8 cellular contexts compared by ENCODE assay signal in genomic region chr4:98928505-98929340, GRCh38. TPM values are rescaled to one million over a fixed set of nuclear protein-coding genes. Genes with fewer than 3 reads are reported as not detected.
A peak's percentile ranks its signal among the peaks of the same experiment; 100 is the strongest.
DNase-seq lines count a peak whose midpoint lies in the region; ATAC-seq and TF ChIP-seq lines count a peak whose summit lies in the region.

Gene EIF4E, minus strand, starts transcription at chr4:98929133. Its CDS starts 21 bp downstream, at chr4:98929112.

- H3K4me3 Mint-ChIP-seq in T-cell: peak within 1 kb of the TSS; percentile 94 to 99 (median 99)
- H3K4me3 Mint-ChIP-seq in type B pancreatic cell: peak within 1 kb of the TSS; percentile 98

- TF ChIP-seq CTCF in GM12875 (IDR thresholded peaks at IDR 0.05; ENCODE audit: borderline replicate concordance, insufficient read depth, low read depth, low read length) (peak; percentile 53; the same call in 1 of the 2 replicates), heart left ventricle (IDR thresholded peaks at IDR 0.05) (peak in 8 of 12 donors; percentile 1 to 39 (median 19)), type B pancreatic cell (conservative IDR thresholded peaks at IDR 0.05) (peak; percentile 53)

- no peaks in the 10 kb centered on the region for H3K9me3 Mint-ChIP-seq in T-cell
- H3K9me3 Mint-ChIP-seq in type B pancreatic cell: peaks cover 5% of the 10 kb centered on the region

- H3K9me3 ChIP-seq in heart left ventricle: no peaks in the 10 kb centered on the region

- intact Hi-C loops in heart left ventricle (cut with DNase I): loop anchor here in 5 of 10 donors (2.0 to 10.0 kb wide), 4 partner anchors 66 to 156 kb away; partner anchors contain the start of genes METAP1 (in 5 of the 5) and ADH5 (in 1 of the 5)

- H3K27ac Mint-ChIP-seq in T-cell (peak within 1 kb of the TSS; percentile 92 to 97), type B pancreatic cell (peak within 1 kb of the TSS; percentile 99)

- H3K4me1 Mint-ChIP-seq in T-cell (peaks cover 27 to 50% (median 41%) of the 10 kb centered on the region in 3 donors), type B pancreatic cell (ENCODE audit: unreplicated experiment) (no peaks in the 10 kb centered on the region)

- peaks cover 0 to 17% (median 2%) of the 10 kb centered on the region in 9 donors for H3K36me3 ChIP-seq in heart left ventricle

- no peaks in the 10 kb centered on the region for H3K27me3 ChIP-seq in heart left ventricle

- H3K4me1 ChIP-seq in heart left ventricle: peaks cover 0 to 58% (median 13%) of the 10 kb centered on the region in 12 donors

- H3K4me3 ChIP-seq in GM12875 (ENCODE audit: low read depth, low read length) (peak within 1 kb of the TSS; percentile 83), heart left ventricle (peak within 1 kb of the TSS; percentile 57 to 99 (median 87))

- CTCF ChIA-PET in T-cell (lab: Charles Lee): interaction anchor here (0.6 to 4.1 kb wide), 12 partner anchors 13 to 788 kb away, joined by 3 to 46 read pairs (median 4); partner anchors contain the start of genes ADH5 (in 1 of the 2) and METAP1 (in 1 of the 2)

- WGBS in adipose tissue, 3 donors: 0 to 1% (median 0%) methylated on average over 65 to 68 of the region's 68 CpGs
- WGBS in heart left ventricle, 4 donors: 0 to 1% (median 0%) methylated on average over 33 to 68 of the region's 68 CpGs

- ATAC-seq in HG02840 (IDR thresholded peaks at IDR 0.05; ENCODE audit: low FRiP score, unreplicated experiment): peak; percentile 77
- peak; percentile 85 to 88 (median 86) for ATAC-seq in T-cell (replicated peaks in 1 of 4)
- peak; percentile 94 to 96 (median 95) for ATAC-seq in heart left ventricle

- peak in 1 of 2 donors; percentile 45 for TF ChIP-seq POLR2A in heart left ventricle (IDR thresholded peaks at IDR 0.05)

- POLR2A ChIA-PET in T-cell (lab: Charles Lee): interaction anchor here (0.6 to 1.4 kb wide), 8 partner anchors 8 to 911 kb away, joined by 3 to 20 read pairs (median 4); partner anchors contain the start of genes ADH5 (in 1 of the 2) and METAP1 (in 1 of the 2)

- peaks cover 12% of the 10 kb centered on the region for H3K36me3 Mint-ChIP-seq in T-cell
- peaks cover 9% of the 10 kb centered on the region for H3K36me3 Mint-ChIP-seq in type B pancreatic cell

- H3K27me3 Mint-ChIP-seq in T-cell (no peaks in the 10 kb centered on the region), type B pancreatic cell (no peaks in the 10 kb centered on the region)

- peak within 1 kb of the TSS; percentile 97 for H3K27ac ChIP-seq in adipose tissue (ENCODE audit: low read depth, low read length)
- H3K27ac ChIP-seq in heart left ventricle: peak within 1 kb of the TSS; percentile 76 to 99 (median 93)

- DNase-seq in NCI-H1436 treated with DMSO at 0.1 percent for 48 hours (lab: John Stamatoyannopoulos, UW): peak; percentile 96
- DNase-seq in T-cell: peak; percentile 84 to 99 (median 97)
- DNase-seq in heart left ventricle: peak; percentile 97 to 99 (median 99)
- peak; percentile 99 for DNase-seq in pons (ENCODE audit: low spot score)
- DNase-seq in type B pancreatic cell (ENCODE audit: extremely low spot score, unreplicated experiment): peak; percentile 93

RNA-seq across cellular contexts. Expression of gene EIF4E, which starts in this region (rescaled TPM):
- 10 to 100 TPM; 39.4 to 60.6 (median 56.4) TPM for total RNA-seq in T-cell
- 10 to 100 TPM; 17.6 to 64.0 (median 50.5) TPM for polyA plus RNA-seq in adipose tissue
- total RNA-seq in heart left ventricle: 10 to 100 TPM; 49.3 to 93.2 (median 62.2) TPM
- 10 to 100 TPM in 1 of 2 donors, 1 to 10 TPM in 1; 8.3 to 80.3 TPM for polyA plus RNA-seq in heart left ventricle
- total RNA-seq in type B pancreatic cell (ENCODE audit: low replicate concordance): 88.8 and 93.9 TPM in 2 replicates

Comparison
In these comparisons a context has a peak if more than half of its experiments do, and no peak if none do; other contexts are left out.
1. Peak in every context shown above with its lines: DNase-seq, ATAC-seq, H3K4me3 ChIP-seq and H3K27ac ChIP-seq.